19 cellular contexts compared by ENCODE assay signal in genomic region chr1:95339377-95339776, GRCh38.
DNase-seq lines count a peak whose midpoint lies in the region; ATAC-seq and TF ChIP-seq lines count a peak whose summit lies in the region.
"Had no signal": no experiment of that assay in that cellular context is flagged by ENCODE, and none has a peak within 500 bp of the region (broad histone marks: within the 10 kb centered on the region; RNA-seq: fewer than 3 reads in every experiment).

No MANE protein-coding gene starts in this region.

- H3K4me1 Mint-ChIP-seq in GM23338: no peaks in the 10 kb centered on the region
- no peaks in the 10 kb centered on the region for H3K4me1 Mint-ChIP-seq in stimulated activated memory B cell treated with anti-CD40 and anti-IgM and Interleukin-4, amounts not matched to agents 10 μg/mL and 1 μg/mL and 100 μg/mL, for 72 hours
- H3K4me1 Mint-ChIP-seq: B cell; CD4-positive, CD25-positive, alpha-beta regulatory T cell had no signal

- TF ChIP-seq POLR2A in gastroesophageal sphincter (IDR thresholded peaks at IDR 0.05): no peak

- intact Hi-C loops in Right ventricle myocardium inferior (cut with DNase I): no loop called here
- intact Hi-C loops in cardiac septum (cut with DNase I): no loop called here

- H2AK5ac ChIP-seq in neuronal stem cell (ENCODE audit: low read depth, low read length) (no peak overlapping the region), trophoblast cell (ENCODE audit: low read length) (no peak overlapping the region)

- H2AFZ ChIP-seq in GM23338 (peak overlapping the region; percentile 87), neuronal stem cell (ENCODE audit: low read length) (no peak overlapping the region), trophoblast cell (ENCODE audit: insufficient read depth, low read length, poor library complexity) (no peak overlapping the region)

- H4K91ac ChIP-seq in neuronal stem cell (ENCODE audit: low read depth, low read length, poor library complexity) (no peak overlapping the region), trophoblast cell (ENCODE audit: low read depth, low read length) (no peak overlapping the region)

- H4K20me1 ChIP-seq in GM23338 (replicated peaks; ENCODE audit: insufficient read depth): no peaks in the 10 kb centered on the region
- H4K20me1 ChIP-seq: BLaER1 had no signal

- H3K79me1 ChIP-seq in neuronal stem cell (ENCODE audit: low read depth, low read length) (no peaks in the 10 kb centered on the region), trophoblast cell (ENCODE audit: low read length) (no peaks in the 10 kb centered on the region)

- H3K9me2 ChIP-seq in GM23338 (ENCODE audit: insufficient read depth): peaks cover 10% of the 10 kb centered on the region; the same call in 1 of the 2 replicates

- no peak for TF ChIP-seq EP300 in gastroesophageal sphincter (IDR thresholded peaks at IDR 0.05)

- H3K4ac ChIP-seq in neuronal stem cell (ENCODE audit: low read length) (no peak overlapping the region), trophoblast cell (ENCODE audit: low read depth, low read length) (no peak overlapping the region)

- no peak overlapping the region for H3K18ac ChIP-seq in neuronal stem cell (ENCODE audit: low read length)
- no peak overlapping the region for H3K18ac ChIP-seq in trophoblast cell (ENCODE audit: low read length)

- H3K27ac ChIP-seq in GM23338 (ENCODE audit: low read depth) (no peak overlapping the region), gastroesophageal sphincter (peak overlapping the region; percentile 24 to 70 (median 54)), neuronal stem cell (replicated peaks; ENCODE audit: low read length) (no peak overlapping the region), trophoblast cell (ENCODE audit: low read depth, low read length) (no peak overlapping the region)
- H3K27ac ChIP-seq: 22Rv1, BLaER1, C4-2B had no signal

- no peak overlapping the region for H3K27ac Mint-ChIP-seq in GM23338
- H3K27ac Mint-ChIP-seq in stimulated activated memory B cell treated with anti-CD40 and anti-IgM and Interleukin-4, amounts not matched to agents 10 μg/mL and 1 μg/mL and 100 μg/mL, for 72 hours: no peak overlapping the region
- H3K27ac Mint-ChIP-seq: B cell; CD4-positive, CD25-positive, alpha-beta regulatory T cell; CD8-positive, alpha-beta T cell had no signal

- no peak overlapping the region for H3K23ac ChIP-seq in neuronal stem cell (ENCODE audit: low read depth, low read length, poor library complexity)
- no peak overlapping the region for H3K23ac ChIP-seq in trophoblast cell (ENCODE audit: low read length)

- no peak overlapping the region for H2BK15ac ChIP-seq in neuronal stem cell (ENCODE audit: low read length)

- WGBS in gastroesophageal sphincter (ENCODE audit: low coverage in 1 of 2), 2 donors: 75 to 80% methylated on average over 8 to 9 of the region's 9 CpGs
- WGBS in neuronal stem cell (ENCODE audit: extremely low coverage in 2 of 2, insufficient read length in 2 of 2, insufficient replicate concordance in 1 of 2), 2 donors: no CpG with 5 or more reads among the region's 9 CpGs
- no CpG with 5 or more reads among the region's 9 CpGs for WGBS in trophoblast cell (ENCODE audit: extremely low coverage, insufficient coverage, insufficient read length)

- no peaks in the 10 kb centered on the region for H3K9me3 Mint-ChIP-seq in GM23338
- H3K9me3 Mint-ChIP-seq in stimulated activated memory B cell treated with anti-CD40 and anti-IgM and Interleukin-4, amounts not matched to agents 10 μg/mL and 1 μg/mL and 100 μg/mL, for 72 hours: peaks cover 3% of the 10 kb centered on the region
- H3K9me3 Mint-ChIP-seq: CD8-positive, alpha-beta T cell had no signal

- H3K4me3 ChIP-seq in GM23338 (no peak overlapping the region), gastroesophageal sphincter (no peak overlapping the region), neuronal stem cell (ENCODE audit: low read length in 2 of 2) (no peak overlapping the region), trophoblast cell (ENCODE audit: low read depth, low read length) (no peak overlapping the region)
- H3K4me3 ChIP-seq: BLaER1 had no signal

- H3K36me3 ChIP-seq in GM23338 (ENCODE audit: insufficient read depth) (no peaks in the 10 kb centered on the region), gastroesophageal sphincter (no peaks in the 10 kb centered on the region), neuronal stem cell (replicated peaks in 1 of 2; ENCODE audit: control insufficient read depth in 2 of 2, insufficient read depth in 2 of 2, low read length in 2 of 2) (no peaks in the 10 kb centered on the region), trophoblast cell (ENCODE audit: control insufficient read depth in 1 of 2, insufficient read depth in 2 of 2, low read length in 2 of 2) (no peaks in the 10 kb centered on the region)
- H3K36me3 ChIP-seq: BLaER1 had no signal

- no peak overlapping the region for H3K4me2 ChIP-seq in GM23338
- no peak overlapping the region for H3K4me2 ChIP-seq in neuronal stem cell (ENCODE audit: insufficient read depth, low read length, poor library complexity, severe bottlenecking)
- H3K4me2 ChIP-seq in trophoblast cell (ENCODE audit: low read length): no peak overlapping the region
- H3K4me2 ChIP-seq: BLaER1 had no signal

- no peak overlapping the region for H4K12ac ChIP-seq in trophoblast cell (ENCODE audit: low read depth, low read length)

- no peak overlapping the region for H3K4me3 Mint-ChIP-seq in GM23338
- H3K4me3 Mint-ChIP-seq in stimulated activated memory B cell treated with anti-CD40 and anti-IgM and Interleukin-4, amounts not matched to agents 10 μg/mL and 1 μg/mL and 100 μg/mL, for 72 hours: no peak overlapping the region
- H3K4me3 Mint-ChIP-seq: B cell; CD4-positive, CD25-positive, alpha-beta regulatory T cell; CD8-positive, alpha-beta T cell had no signal

- no peaks in the 10 kb centered on the region for H3K79me2 ChIP-seq in GM23338 (replicated peaks; ENCODE audit: insufficient read depth)
- H3K79me2 ChIP-seq in trophoblast cell (ENCODE audit: control insufficient read depth, insufficient read depth, low read length, poor library complexity): no peaks in the 10 kb centered on the region

- TF ChIP-seq CTCF in GM23338 (conservative IDR thresholded peaks at IDR 0.05; ENCODE audit: low read depth in 2 of 2) (no peak), gastroesophageal sphincter (IDR thresholded peaks at IDR 0.05) (no peak)

- no peak overlapping the region for H3K9ac ChIP-seq in neuronal stem cell (ENCODE audit: low read depth, low read length, poor library complexity)
- no peak overlapping the region for H3K9ac ChIP-seq in trophoblast cell (ENCODE audit: low read length)
- H3K9ac ChIP-seq: BLaER1 had no signal

- ATAC-seq in Right ventricle myocardium inferior: peak; percentile 50
- no peak for ATAC-seq in GM23338
- ATAC-seq in gastroesophageal sphincter: no peak
- no peak for ATAC-seq in stimulated activated memory B cell treated with anti-CD40 and anti-IgM and Interleukin-4, amounts not matched to agents 10 μg/mL and 1 μg/mL and 100 μg/mL, for 72 hours
- ATAC-seq: CD8-positive, alpha-beta T cell had no signal

- H2BK120ac ChIP-seq in neuronal stem cell (ENCODE audit: low read depth, low read length) (no peak overlapping the region), trophoblast cell (ENCODE audit: insufficient read depth, low read length, poor library complexity) (no peak overlapping the region)

- H3K4me1 ChIP-seq in GM23338 (ENCODE audit: insufficient read depth) (no peaks in the 10 kb centered on the region), gastroesophageal sphincter (peaks cover 0 to 18% (median 0%) of the 10 kb centered on the region in 3 donors), neuronal stem cell (ENCODE audit: control insufficient read depth in 2 of 2, insufficient read depth in 1 of 2, low read depth in 1 of 2, low read length in 2 of 2) (no peaks in the 10 kb centered on the region), trophoblast cell (ENCODE audit: control insufficient read depth in 1 of 2, insufficient read depth in 2 of 2, low read length in 2 of 2) (no peaks in the 10 kb centered on the region)
- H3K4me1 ChIP-seq: BLaER1, Caco-2 had no signal

- H3K27me3 ChIP-seq in GM23338 (ENCODE audit: insufficient read depth): no peaks in the 10 kb centered on the region
- H3K27me3 ChIP-seq in gastroesophageal sphincter: no peaks in the 10 kb centered on the region
- peaks cover 0 to 7% (median 0%) of the 10 kb centered on the region in 3 experiments for H3K27me3 ChIP-seq in neuronal stem cell (ENCODE audit: control insufficient read depth in 3 of 3, insufficient read depth in 3 of 3, low read depth in 1 of 3, low read length in 3 of 3)
- H3K27me3 ChIP-seq in trophoblast cell (ENCODE audit: insufficient read depth, low read length): no peaks in the 10 kb centered on the region
- H3K27me3 ChIP-seq: BLaER1 had no signal

- H3K14ac ChIP-seq in neuronal stem cell (ENCODE audit: low read length) (peak overlapping the region; percentile 78), trophoblast cell (ENCODE audit: low read length) (no peak overlapping the region)

- H3K9me3 ChIP-seq in gastroesophageal sphincter (no peaks in the 10 kb centered on the region), neuronal stem cell (replicated peaks in 1 of 2; ENCODE audit: control insufficient read depth in 2 of 2, insufficient read depth in 1 of 2, low read depth in 1 of 2, low read length in 2 of 2) (no peaks in the 10 kb centered on the region), trophoblast cell (ENCODE audit: insufficient read depth, low read depth, low read length) (no peaks in the 10 kb centered on the region)
- H3K9me3 ChIP-seq: BLaER1, Caco-2 had no signal

- no peaks in the 10 kb centered on the region for H3F3A ChIP-seq in GM23338 (replicated peaks; ENCODE audit: low read depth)

- H3K36me3 Mint-ChIP-seq in GM23338 (ENCODE audit: low read depth): no peaks in the 10 kb centered on the region
- H3K36me3 Mint-ChIP-seq in stimulated activated memory B cell treated with anti-CD40 and anti-IgM and Interleukin-4, amounts not matched to agents 10 μg/mL and 1 μg/mL and 100 μg/mL, for 72 hours: no peaks in the 10 kb centered on the region
- H3K36me3 Mint-ChIP-seq: CD4-positive, CD25-positive, alpha-beta regulatory T cell; CD8-positive, alpha-beta T cell had no signal

- no peaks in the 10 kb centered on the region for H3K27me3 Mint-ChIP-seq in GM23338 (ENCODE audit: insufficient read depth, low read depth, poor library complexity)
- no peaks in the 10 kb centered on the region for H3K27me3 Mint-ChIP-seq in stimulated activated memory B cell treated with anti-CD40 and anti-IgM and Interleukin-4, amounts not matched to agents 10 μg/mL and 1 μg/mL and 100 μg/mL, for 72 hours
- H3K27me3 Mint-ChIP-seq: B cell; CD4-positive, CD25-positive, alpha-beta regulatory T cell had no signal

- H2BK5ac ChIP-seq in neuronal stem cell (ENCODE audit: low read length) (no peak overlapping the region), trophoblast cell (ENCODE audit: low read depth, low read length, poor library complexity) (no peak overlapping the region)

- H4K8ac ChIP-seq in neuronal stem cell (ENCODE audit: low read depth, low read length) (no peak overlapping the region), trophoblast cell (ENCODE audit: low read depth, low read length) (no peak overlapping the region)

- no peak for DNase-seq in Right ventricle myocardium inferior (ENCODE audit: missing footprints)
- no peak for DNase-seq in cardiac septum (ENCODE audit: low spot score)
- no peak for DNase-seq in GM23338 (ENCODE audit: low spot score)
- DNase-seq in neuronal stem cell (ENCODE audit: low spot score): no peak
- no peak for DNase-seq in trophoblast cell
- no peak for DNase-seq in NCI-H774 (lab: John Stamatoyannopoulos, UW)
- DNase-seq: Caco-2; CD4-positive, CD25-positive, alpha-beta regulatory T cell; CD8-positive, alpha-beta T cell; DMS153; DND-41; H7; HCEC 1CT had no signal

- no peak overlapping the region for H2BK12ac ChIP-seq in neuronal stem cell (ENCODE audit: low read length)
- no peak overlapping the region for H2BK12ac ChIP-seq in trophoblast cell (ENCODE audit: low read length)

Comparison
In these comparisons a context has a peak if more than half of its experiments do, and no peak if none do; other contexts are left out.
1. H3K27ac ChIP-seq: peak in gastroesophageal sphincter (4 of 4); none in GM23338 (single experiment), neuronal stem cell (single experiment) and trophoblast cell (single experiment).